8 cellular contexts compared by ENCODE assay signal in genomic region chr2:70190413-70191243, GRCh38. TPM values are rescaled to one million over a fixed set of nuclear protein-coding genes. Genes with fewer than 3 reads are reported as not detected.
DNase-seq lines count a peak whose midpoint lies in the region; ATAC-seq, FAIRE-seq and TF ChIP-seq lines count a peak whose summit lies in the region.

Gene C2orf42 (minus strand): TSS chr2:70191019. CDS start chr2:70181985, 9,034 bp downstream.

- peak within 1 kb of the TSS; percentile 83 for H2AFZ ChIP-seq in Loucy (ENCODE audit: low read length)

- H3K79me2 ChIP-seq in Loucy (ENCODE audit: insufficient read depth, low read length): peaks cover 7% of the 10 kb centered on the region; the same call in 1 of the 2 replicates

- peaks cover 4% of the 10 kb centered on the region; the same call in 1 of the 2 replicates for H3F3A ChIP-seq in Loucy (ENCODE audit: low read depth)

- peak within 1 kb of the TSS; percentile 76 for H3K4me2 ChIP-seq in Loucy (ENCODE audit: low read depth, low read length, poor library complexity, severe bottlenecking)

- H3K9me3 ChIP-seq in Loucy (ENCODE audit: insufficient read depth, low read depth, low read length): no peaks in the 10 kb centered on the region

- H3K36me3 Mint-ChIP-seq in natural killer cell treated with Interleukin-12 subunit alpha and Interleukin-12 subunit beta and Interleukin-15 and Interleukin-18, amount 100 ng/mL, for 72 hours: peaks cover 5% of the 10 kb centered on the region

- peak within 1 kb of the TSS; percentile 74 for H3K9ac ChIP-seq in Loucy (ENCODE audit: low read depth, low read length, poor library complexity, severe bottlenecking)

- no peaks in the 10 kb centered on the region for H3K27me3 ChIP-seq in Loucy (ENCODE audit: insufficient read depth, low read length, poor library complexity, severe bottlenecking)

- no peaks in the 10 kb centered on the region for H3K36me3 ChIP-seq in Loucy (ENCODE audit: insufficient read depth, low read length)

- FAIRE-seq in H54 (lab: Jason Lieb, UNC): peak; percentile 71

- H3K4me1 Mint-ChIP-seq in natural killer cell treated with Interleukin-12 subunit alpha and Interleukin-12 subunit beta and Interleukin-15 and Interleukin-18, amount 100 ng/mL, for 72 hours (ENCODE audit: low read depth in 2 of 2): peaks cover 18 to 23% of the 10 kb centered on the region in 2 donors

- H3K9me2 ChIP-seq in Loucy (replicated peaks; ENCODE audit: low read depth, low read length): no peaks in the 10 kb centered on the region

- peak; percentile 23; the same call in 1 of the 2 replicates for TF ChIP-seq CTCF in Loucy (conservative IDR thresholded peaks at IDR 0.05; ENCODE audit: low read length)

- ATAC-seq in natural killer cell treated with Interleukin-12 subunit alpha and Interleukin-12 subunit beta and Interleukin-15 and Interleukin-18, amount 100 ng/mL, for 72 hours: peak; percentile 94 to 95
- ATAC-seq in stimulated activated naive CD8-positive, alpha-beta T cell treated with anti-CD3 and anti-CD28 coated beads, Interleukin-15, Interleukin-2, amounts not matched to agents 100 U/mL and 50 U/mL, for 24 hours: peak; percentile 93

- no peaks in the 10 kb centered on the region for H3K9me3 Mint-ChIP-seq in natural killer cell treated with Interleukin-12 subunit alpha and Interleukin-12 subunit beta and Interleukin-15 and Interleukin-18, amount 100 ng/mL, for 72 hours

- TF ChIP-seq POLR2A in H54 (IDR thresholded peaks at IDR 0.05; ENCODE audit: low read depth, low read length) (peak; percentile 99), Raji (IDR thresholded peaks at IDR 0.05; ENCODE audit: insufficient read depth, low read depth, low read length) (peak; percentile 95)

- H3K27me3 Mint-ChIP-seq in natural killer cell treated with Interleukin-12 subunit alpha and Interleukin-12 subunit beta and Interleukin-15 and Interleukin-18, amount 100 ng/mL, for 72 hours: no peaks in the 10 kb centered on the region

- DNase-seq in ELR (ENCODE audit: low read depth): peak; percentile 98
- DNase-seq in H54 (ENCODE audit: insufficient read length, low spot score): peak; percentile 92
- peak; percentile 93 for DNase-seq in activated T-helper 9 cell treated with anti-CD3 and anti-CD28 coated beads, Interleukin-2, amount 50 U/mL, for 16 hours (ENCODE audit: low read depth)
- peak; percentile 98 for DNase-seq in fibroblast of peridontal ligament (ENCODE audit: extremely low read depth)
- peak; percentile 97 for DNase-seq in natural killer cell treated with Interleukin-12 subunit alpha and Interleukin-12 subunit beta and Interleukin-15 and Interleukin-18, amount 100 ng/mL, for 72 hours (ENCODE audit: low spot score)
- DNase-seq in stimulated activated naive CD8-positive, alpha-beta T cell treated with anti-CD3 and anti-CD28 coated beads, Interleukin-15, Interleukin-2, amounts not matched to agents 100 U/mL and 50 U/mL, for 24 hours: peak; percentile 95

- H4K20me1 ChIP-seq in Loucy (ENCODE audit: insufficient read depth, low read length, poor library complexity, severe bottlenecking): no peaks in the 10 kb centered on the region

- peak within 1 kb of the TSS; percentile 95 for H3K4me3 Mint-ChIP-seq in natural killer cell treated with Interleukin-12 subunit alpha and Interleukin-12 subunit beta and Interleukin-15 and Interleukin-18, amount 100 ng/mL, for 72 hours

- H3K27ac Mint-ChIP-seq in natural killer cell treated with Interleukin-12 subunit alpha and Interleukin-12 subunit beta and Interleukin-15 and Interleukin-18, amount 100 ng/mL, for 72 hours: peak within 1 kb of the TSS; percentile 96 to 99

- H3K4me1 ChIP-seq in Loucy (ENCODE audit: insufficient read depth, low read length, poor library complexity, severe bottlenecking): peaks cover 7% of the 10 kb centered on the region

- H3K4me3 ChIP-seq in Loucy (ENCODE audit: low read length, poor library complexity, severe bottlenecking): peak within 1 kb of the TSS; percentile 82

RNA-seq across cellular contexts. Expression of gene C2orf42, which starts in this region (rescaled TPM):
- 10 to 100 TPM; 24.3 to 26.1 TPM for total RNA-seq in natural killer cell treated with Interleukin-12 subunit alpha and Interleukin-12 subunit beta and Interleukin-15 and Interleukin-18, amount 100 ng/mL, for 72 hours

Comparison
In these comparisons a context has a peak if more than half of its experiments do, and no peak if none do; other contexts are left out.
1. Peak in every context shown above with its lines: DNase-seq, ATAC-seq and H3K4me3 ChIP-seq.